ENCODE assay signal across 12 cellular contexts in the genomic region with DNA sequence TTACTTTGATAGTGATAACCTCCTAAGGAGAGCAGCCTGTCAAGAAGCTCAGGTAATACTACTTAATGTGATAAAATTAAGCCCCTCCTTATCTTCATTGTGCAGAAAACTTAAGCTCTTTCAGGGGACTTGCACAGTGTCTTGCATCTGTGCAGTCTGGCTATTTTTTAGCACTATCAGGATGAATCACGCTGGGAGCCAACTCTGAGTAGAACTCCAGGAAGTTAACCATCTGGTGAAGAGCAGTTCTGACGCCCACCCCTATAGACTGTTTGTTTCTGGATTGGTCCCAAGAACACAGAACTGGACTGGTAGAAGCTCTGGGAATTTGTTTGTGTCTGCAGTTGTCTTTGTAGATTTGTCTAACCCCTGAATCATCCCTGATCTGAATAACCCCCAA. TPM values are rescaled to one million over a fixed set of nuclear protein-coding genes. Genes with fewer than 3 reads are reported as not detected.
DNase-seq lines count a peak whose midpoint lies in the region; ATAC-seq, FAIRE-seq and TF ChIP-seq lines count a peak whose summit lies in the region.
"Had no signal": no experiment of that assay in that cellular context is flagged by ENCODE, and none has a peak within 500 bp of the region (broad histone marks: within the 10 kb centered on the region; RNA-seq: fewer than 3 reads in every experiment).

No MANE protein-coding gene starts in this region.

- no peak overlapping the region for H2AK5ac ChIP-seq in mesendoderm (ENCODE audit: low read length)

- WGBS in psoas muscle, 3 donors: 36 to 43% (median 40%) methylated on average over 2 of the region's 2 CpGs
- WGBS in mesendoderm (ENCODE audit: extremely low coverage, insufficient coverage, low lambda C conversion rate): no CpG with 5 or more reads among the region's 2 CpGs

- no peak overlapping the region for H3K4ac ChIP-seq in mesendoderm (ENCODE audit: low read depth, low read length)

- H3K36me3 ChIP-seq in keratinocyte (ENCODE audit: control insufficient read depth in 2 of 2, extremely low read depth in 1 of 2, insufficient read depth in 2 of 2, low read length in 2 of 2): peaks cover 2 to 3% of the 10 kb centered on the region in 2 experiments
- peaks cover 0 to 38% of the 10 kb centered on the region in 2 donors for H3K36me3 ChIP-seq in psoas muscle (ENCODE audit: insufficient read depth in 1 of 2, low read depth in 1 of 2)
- no peaks in the 10 kb centered on the region for H3K36me3 ChIP-seq in mesendoderm (ENCODE audit: control insufficient read depth, insufficient read depth, low read length)

- H3K79me1 ChIP-seq in mesendoderm (ENCODE audit: low read length): peaks cover 2% of the 10 kb centered on the region

- H4K5ac ChIP-seq in mesendoderm (ENCODE audit: low read length): no peak overlapping the region

- no peak overlapping the region for H2AFZ ChIP-seq in keratinocyte (ENCODE audit: control insufficient read depth, low read length)

- H2BK5ac ChIP-seq in mesendoderm (ENCODE audit: low read length): no peak overlapping the region

- ATAC-seq in GM21825 (IDR thresholded peaks at IDR 0.05; ENCODE audit: unreplicated experiment) (no peak), psoas muscle (no peak), HG03460 (IDR thresholded peaks at IDR 0.05; ENCODE audit: unreplicated experiment) (no peak)

- FAIRE-seq in D721Med (lab: Jason Lieb, UNC): peak; percentile 93
- peak; percentile 58 for FAIRE-seq in keratinocyte (lab: Jason Lieb, UNC)
- FAIRE-seq: frontal cortex had no signal

- H3K27ac Mint-ChIP-seq in HFFc6: peak overlapping the region; percentile 60
- peak overlapping the region; percentile 44 for H3K27ac Mint-ChIP-seq in activated naive CD8-positive, alpha-beta T cell treated with anti-CD3 and anti-CD28 coated beads for 36 hours

- H3K27me3 Mint-ChIP-seq in HFFc6 (ENCODE audit: insufficient read depth): no peaks in the 10 kb centered on the region; the same call in 1 of the 2 replicates
- H3K27me3 Mint-ChIP-seq in activated naive CD8-positive, alpha-beta T cell treated with anti-CD3 and anti-CD28 coated beads for 36 hours: no peaks in the 10 kb centered on the region

- no peak overlapping the region for H4K8ac ChIP-seq in mesendoderm (ENCODE audit: low read depth, low read length)

- no peak overlapping the region for H3K18ac ChIP-seq in mesendoderm (ENCODE audit: low read length)

- H3K4me3 Mint-ChIP-seq in HFFc6: no peak overlapping the region
- no peak overlapping the region for H3K4me3 Mint-ChIP-seq in activated naive CD8-positive, alpha-beta T cell treated with anti-CD3 and anti-CD28 coated beads for 36 hours

- H3K9me3 ChIP-seq in keratinocyte (ENCODE audit: control insufficient read depth, low read depth, low read length) (no peaks in the 10 kb centered on the region), psoas muscle (no peaks in the 10 kb centered on the region)
- H3K9me3 ChIP-seq: upper lobe of left lung had no signal

- H2BK120ac ChIP-seq in mesendoderm (ENCODE audit: low read depth, low read length): no peak overlapping the region

- H3K9ac ChIP-seq in keratinocyte (ENCODE audit: control insufficient read depth, extremely low read depth, insufficient read depth, low read length) (no peak overlapping the region), mesendoderm (ENCODE audit: low read length) (no peak overlapping the region)

- H3K79me2 ChIP-seq in keratinocyte (ENCODE audit: control insufficient read depth, insufficient read depth, low read length) (peaks cover 2% of the 10 kb centered on the region), mesendoderm (ENCODE audit: control insufficient read depth, insufficient read depth, low read length) (no peaks in the 10 kb centered on the region)

- H3K27me3 ChIP-seq in keratinocyte (ENCODE audit: control insufficient read depth, extremely low read depth, insufficient read depth, low read length) (no peaks in the 10 kb centered on the region), psoas muscle (ENCODE audit: insufficient read depth in 3 of 3, low read length in 2 of 3) (no peaks in the 10 kb centered on the region), mesendoderm (ENCODE audit: insufficient read depth, low read length, poor library complexity) (no peaks in the 10 kb centered on the region)
- H3K27me3 ChIP-seq: upper lobe of left lung had no signal

- H3K4me1 ChIP-seq in keratinocyte (ENCODE audit: control insufficient read depth, extremely low read depth, insufficient read depth, low read length): peaks cover 4% of the 10 kb centered on the region
- peaks cover 9% of the 10 kb centered on the region for H3K4me1 ChIP-seq in psoas muscle
- no peaks in the 10 kb centered on the region for H3K4me1 ChIP-seq in mesendoderm (ENCODE audit: control insufficient read depth, low read depth, low read length)
- H3K4me1 ChIP-seq: upper lobe of left lung had no signal

- H3K9me1 ChIP-seq in keratinocyte (ENCODE audit: control insufficient read depth, extremely low read depth, insufficient read depth, low read length): no peaks in the 10 kb centered on the region

- H3K4me2 ChIP-seq in keratinocyte (ENCODE audit: control insufficient read depth, extremely low read depth, insufficient read depth, low read depth, low read length) (no peak overlapping the region), mesendoderm (ENCODE audit: low read length) (no peak overlapping the region)

- dilution Hi-C loops in keratinocyte (cut with MboI; ENCODE audit: extremely low pct_ligation_motif_present, low sequenced_read_pairs): no loop called here

- no peak overlapping the region for H2BK15ac ChIP-seq in mesendoderm (replicated peaks; ENCODE audit: low read depth)

- no peak for DNase-seq in D721Med (ENCODE audit: insufficient read length, low spot score)
- peak; percentile 55 for DNase-seq in HFFc6
- DNase-seq in activated naive CD8-positive, alpha-beta T cell treated with anti-CD3 and anti-CD28 coated beads for 36 hours: no peak
- no peak for DNase-seq in keratinocyte (ENCODE audit: low read depth, low spot score)
- DNase-seq in psoas muscle: no peak
- DNase-seq in mesendoderm: no peak
- DNase-seq: activated naive CD4-positive, alpha-beta T cell; T-helper 2 cell; upper lobe of left lung had no signal

- no peak overlapping the region for H3K56ac ChIP-seq in mesendoderm (ENCODE audit: low read length)

- H3K4me3 ChIP-seq in keratinocyte (ENCODE audit: control insufficient read depth in 2 of 3, extremely low read depth in 1 of 3, insufficient read depth in 2 of 3, low read depth in 1 of 3, low read length in 3 of 3) (no peak overlapping the region), psoas muscle (no peak overlapping the region), mesendoderm (ENCODE audit: low read length) (no peak overlapping the region)
- H3K4me3 ChIP-seq: upper lobe of left lung had no signal

- H4K20me1 ChIP-seq in keratinocyte (ENCODE audit: control insufficient read depth, extremely low read depth, insufficient read depth, low read length): no peaks in the 10 kb centered on the region

- intact Hi-C loops in psoas muscle (cut with DNase I): no loop called here

- H3K36me3 Mint-ChIP-seq in HFFc6 (ENCODE audit: low read depth): 0 out of 2 replicates have a peak, but pooled peaks cover 5% of the 10 kb centered on the region
- H3K36me3 Mint-ChIP-seq in activated naive CD8-positive, alpha-beta T cell treated with anti-CD3 and anti-CD28 coated beads for 36 hours: peaks cover 55% of the 10 kb centered on the region

- no peak overlapping the region for H3K27ac ChIP-seq in keratinocyte (ENCODE audit: control insufficient read depth, insufficient read depth, low read length)
- no peak overlapping the region for H3K27ac ChIP-seq in psoas muscle
- no peak overlapping the region for H3K27ac ChIP-seq in mesendoderm (ENCODE audit: low read depth, low read length)
- H3K27ac ChIP-seq: upper lobe of left lung had no signal

- peaks cover 16% of the 10 kb centered on the region for H3K4me1 Mint-ChIP-seq in HFFc6 (ENCODE audit: low read depth)
- H3K4me1 Mint-ChIP-seq in activated naive CD8-positive, alpha-beta T cell treated with anti-CD3 and anti-CD28 coated beads for 36 hours: peaks cover 31% of the 10 kb centered on the region

- TF ChIP-seq CTCF in D721Med (IDR thresholded peaks at IDR 0.05; ENCODE audit: insufficient read depth, missing control alignments) (no peak), HFFc6 (IDR thresholded peaks at IDR 0.05) (no peak), keratinocyte (optimal IDR thresholded peaks at IDR 0.05 in 1 of 3, IDR thresholded peaks at IDR 0.05 in 1 of 3, conservative IDR thresholded peaks at IDR 0.05 in 1 of 3; ENCODE audit: extremely low read depth in 1 of 3, insufficient read depth in 2 of 3, low read length in 3 of 3) (no peak), psoas muscle (IDR thresholded peaks at IDR 0.05) (no peak)

- H3K9me3 Mint-ChIP-seq in HFFc6: no peaks in the 10 kb centered on the region
- H3K9me3 Mint-ChIP-seq in activated naive CD8-positive, alpha-beta T cell treated with anti-CD3 and anti-CD28 coated beads for 36 hours: peaks cover 2% of the 10 kb centered on the region

- H3K23ac ChIP-seq in mesendoderm (ENCODE audit: low read length): no peak overlapping the region

RNA-seq across cellular contexts. Expression of a gene that starts 41.9 kb away (rescaled TPM):
- 10 to 100 TPM; 14.7 to 18.0 (median 16.1) TPM for total RNA-seq in HFFc6 (2021; fragmentation: NEBNext Ultra II Directional; extraction: Animal tissue kit (Norgen Biotek cat#: 25700))
- total RNA-seq in activated naive CD8-positive, alpha-beta T cell treated with anti-CD3 and anti-CD28 coated beads for 36 hours: 10 to 100 TPM; 86.0 to 87.4 TPM
- polyA plus RNA-seq in keratinocyte (30.9 to 40.0 TPM (median 36.6 TPM) in 3 replicates), psoas muscle (10 to 100 TPM in 1 of 3 donors, 1 to 10 TPM in 2; 5.8 to 10.3 (median 7.3) TPM)
- polyA plus RNA-seq in keratinocyte (2011; ENCODE audit: low read depth): 10.6 TPM
- 24.0 and 45.4 TPM in 2 replicates for polyA plus RNA-seq in keratinocyte (2011; cell fraction: cytosol; rRNA removed)
- 54.0 and 61.2 TPM in 2 replicates for polyA plus RNA-seq in keratinocyte (2011; cell fraction: nucleus; rRNA removed)
- polyA plus RNA-seq in keratinocyte (2012; ENCODE audit: low replicate concordance): 11.6 and 21.7 TPM in 2 replicates
- 21.7 to 37.8 TPM (median 29.8 TPM) in 3 replicates for polyA minus RNA-seq in keratinocyte
- 12.9 TPM for polyA minus RNA-seq in keratinocyte (2011; cell fraction: cytosol; rRNA and poly(A)+ RNA removed)
- 24.0 and 47.0 TPM in 2 replicates for polyA minus RNA-seq in keratinocyte (2011; cell fraction: nucleus; rRNA and poly(A)+ RNA removed)
- 10 to 100 TPM in 2 of 4 donors, 1 to 10 TPM in 2; 7.8 to 15.4 (median 9.8) TPM for total RNA-seq in psoas muscle
- polyA plus RNA-seq in mesendoderm (2013, experiment 1 of 2): 26.2 TPM
- 29.0 TPM for polyA plus RNA-seq in mesendoderm (2013, experiment 2 of 2)

Comparison
In these comparisons a context has a peak if more than half of its experiments do, and no peak if none do; other contexts are left out.
1. RNA of a gene that starts 41.9 kb away (total RNA-seq): 86.0 to 87.4 TPM in activated naive CD8-positive, alpha-beta T cell treated with anti-CD3 and anti-CD28 coated beads for 36 hours; 14.7 to 18.0 TPM in HFFc6 and 7.8 to 15.4 TPM in psoas muscle; every median in the first group is over 4 times any median in the second.